1 cellular context compared by ENCODE assay signal in genomic region chr2:135246856-135247255, GRCh38.
TF ChIP-seq lines count a peak whose summit lies in the region.

No MANE protein-coding gene starts in this region.

TF ChIP-seq in HepG2, 621 proteins besides CTCF, POLR2A, EP300 and RAD21 (continued from another document):
- TF ChIP-seq PRDM10 (CRISPR knock-in tag; IDR thresholded peaks at IDR 0.05; ENCODE audit: low read depth) (no peak), NCOA2 (CRISPR knock-in tag; IDR thresholded peaks at IDR 0.05) (no peak), ZNF276 (CRISPR knock-in tag; IDR thresholded peaks at IDR 0.05; ENCODE audit: low read depth) (no peak), ZNF34 (CRISPR knock-in tag; IDR thresholded peaks at IDR 0.05; ENCODE audit: borderline replicate concordance) (no peak), PRPF4 (IDR thresholded peaks at IDR 0.05; ENCODE audit: low read depth, low read length, poor library complexity, severe bottlenecking) (no peak), XBP1 (CRISPR knock-in tag; IDR thresholded peaks at IDR 0.05) (no peak), ZMYM4 (CRISPR knock-in tag; IDR thresholded peaks at IDR 0.05) (no peak), ATF7-NPFF (CRISPR knock-in tag; IDR thresholded peaks at IDR 0.05; ENCODE audit: low read depth) (no peak), SP4 (CRISPR knock-in tag; IDR thresholded peaks at IDR 0.05) (no peak), ZNF709 (CRISPR knock-in tag; IDR thresholded peaks at IDR 0.05) (no peak), NFYB (CRISPR knock-in tag; IDR thresholded peaks at IDR 0.05) (no peak)
- TF ChIP-seq, protein P1, sequence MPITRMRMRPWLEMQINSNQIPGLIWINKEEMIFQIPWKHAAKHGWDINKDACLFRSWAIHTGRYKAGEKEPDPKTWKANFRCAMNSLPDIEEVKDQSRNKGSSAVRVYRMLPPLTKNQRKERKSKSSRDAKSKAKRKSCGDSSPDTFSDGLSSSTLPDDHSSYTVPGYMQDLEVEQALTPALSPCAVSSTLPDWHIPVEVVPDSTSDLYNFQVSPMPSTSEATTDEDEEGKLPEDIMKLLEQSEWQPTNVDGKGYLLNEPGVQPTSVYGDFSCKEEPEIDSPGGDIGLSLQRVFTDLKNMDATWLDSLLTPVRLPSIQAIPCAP (CRISPR knock-in tag; IDR thresholded peaks at IDR 0.05; ENCODE audit: low read depth) = no peak
- TF ChIP-seq, protein P2, sequence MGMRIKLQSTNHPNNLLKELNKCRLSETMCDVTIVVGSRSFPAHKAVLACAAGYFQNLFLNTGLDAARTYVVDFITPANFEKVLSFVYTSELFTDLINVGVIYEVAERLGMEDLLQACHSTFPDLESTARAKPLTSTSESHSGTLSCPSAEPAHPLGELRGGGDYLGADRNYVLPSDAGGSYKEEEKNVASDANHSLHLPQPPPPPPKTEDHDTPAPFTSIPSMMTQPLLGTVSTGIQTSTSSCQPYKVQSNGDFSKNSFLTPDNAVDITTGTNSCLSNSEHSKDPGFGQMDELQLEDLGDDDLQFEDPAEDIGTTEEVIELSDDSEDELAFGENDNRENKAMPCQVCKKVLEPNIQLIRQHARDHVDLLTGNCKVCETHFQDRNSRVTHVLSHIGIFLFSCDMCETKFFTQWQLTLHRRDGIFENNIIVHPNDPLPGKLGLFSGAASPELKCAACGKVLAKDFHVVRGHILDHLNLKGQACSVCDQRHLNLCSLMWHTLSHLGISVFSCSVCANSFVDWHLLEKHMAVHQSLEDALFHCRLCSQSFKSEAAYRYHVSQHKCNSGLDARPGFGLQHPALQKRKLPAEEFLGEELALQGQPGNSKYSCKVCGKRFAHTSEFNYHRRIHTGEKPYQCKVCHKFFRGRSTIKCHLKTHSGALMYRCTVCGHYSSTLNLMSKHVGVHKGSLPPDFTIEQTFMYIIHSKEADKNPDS (CRISPR knock-in tag; IDR thresholded peaks at IDR 0.05) = no peak
